In genomic region chr11:19606856-19607655, GRCh38 we compare ENCODE assay signal across 22 cellular contexts.
"Had no signal": no experiment of that assay in that cellular context is flagged by ENCODE, and none has a peak within 500 bp of the region (broad histone marks: within the 10 kb centered on the region; RNA-seq: fewer than 3 reads in every experiment).

No MANE protein-coding gene starts in this region.

- H3K27me3 ChIP-seq: adrenal gland, heart left ventricle, ovary, stomach, tibial nerve had no signal

- H3K9me3 ChIP-seq: adrenal gland, ovary, psoas muscle had no signal

- H3K4me3 ChIP-seq: adrenal gland, heart left ventricle, lung, ovary, psoas muscle, stomach, tibial nerve had no signal

- ATAC-seq: esophagus mucosa; foreskin keratinocyte; left lobe of liver; naive thymus-derived CD4-positive, alpha-beta T cell; psoas muscle; stimulated activated naive B cell treated with anti-CD40 and anti-IgM and Interleukin-4, amounts not matched to agents 10 μg/mL and 1 μg/mL and 100 μg/mL, for 72 hours had no signal

- H3K4me1 ChIP-seq: foreskin keratinocyte had no signal

- H3K36me3 ChIP-seq: adrenal gland, heart left ventricle, ovary, stomach, tibial nerve had no signal

- DNase-seq: activated CD4-positive, alpha-beta T cell treated with anti-CD3 and anti-CD28 coated beads for 4 hours; activated CD4-positive, alpha-beta T cell treated with anti-CD3 and anti-CD28 coated beads, Interleukin-2, amount 50 U/mL, for 4 hours; activated effector memory CD4-positive, alpha-beta T cell treated with Interleukin-2 at 50 U/mL for 16 hours; activated naive CD4-positive, alpha-beta T cell treated with Interleukin-2 at 50 U/mL for 16 hours; adrenal gland; aorta; endodermal cell; foreskin keratinocyte; heart left ventricle; hypothalamus; immature natural killer cell; naive thymus-derived CD4-positive, alpha-beta T cell; ovary; psoas muscle; stimulated activated CD4-positive, alpha-beta T cell treated with anti-CD3 and anti-CD28 coated beads, Interleukin-15, amount 100 ng/mL, for 24 hours; stimulated activated CD4-positive, alpha-beta T cell treated with anti-CD3 and anti-CD28 coated beads, Interleukin-2, amount 100 ng/mL, for 24 hours; stimulated activated naive B cell treated with anti-CD40 and anti-IgM and Interleukin-4, amounts not matched to agents 10 μg/mL and 1 μg/mL and 100 μg/mL, for 72 hours; stomach had no signal
